Comparison of ENCODE assay signal across 16 cellular contexts in the genomic region with DNA sequence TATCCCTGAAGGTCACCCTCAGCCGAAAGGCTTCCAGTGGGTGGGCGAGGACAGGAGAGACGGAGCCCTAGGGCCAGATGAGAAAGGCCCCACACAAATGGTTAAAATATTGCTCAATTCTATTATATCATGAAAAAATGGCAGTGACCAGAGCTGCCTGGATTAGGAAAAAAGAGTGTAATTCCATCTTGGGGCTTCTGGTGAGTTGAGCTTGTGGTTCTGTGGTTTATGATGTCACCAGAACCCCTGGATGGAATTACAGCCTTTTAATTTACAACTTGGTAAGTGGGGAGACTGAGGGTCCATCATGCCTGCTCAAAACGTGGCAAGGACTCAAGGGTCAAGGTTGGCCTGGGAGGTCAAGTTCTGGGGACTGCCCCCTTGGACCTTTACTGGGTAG. TPM values are rescaled to one million over a fixed set of nuclear protein-coding genes. Genes with fewer than 3 reads are reported as not detected.
"Had no signal": no experiment of that assay in that cellular context is flagged by ENCODE, and none has a peak within 500 bp of the region (broad histone marks: within the 10 kb centered on the region; RNA-seq: fewer than 3 reads in every experiment).

No MANE protein-coding gene starts in this region.

- DNase-seq: activated CD4-positive, alpha-beta T cell treated with anti-CD3 and anti-CD28 coated beads for 48 hours; activated CD8-positive, alpha-beta T cell treated with anti-CD3 and anti-CD28 coated beads for 36 hours; activated gamma-delta T cell; activated T-cell treated with anti-CD3 and anti-CD28 coated beads, Interleukin-2, amount 50 U/mL, for 72 hours; anterior cingulate cortex; foreskin fibroblast; mesendoderm; stimulated activated CD4-positive, alpha-beta T cell treated with anti-CD3 and anti-CD28 coated beads, Interleukin-4, amount 100 ng/mL, for 24 hours; stimulated activated naive CD4-positive, alpha-beta T cell; substantia nigra; T-helper 17 cell had no signal

- H3K36me3 ChIP-seq: cardiac muscle cell, right atrium auricular region, tibial nerve, vagina had no signal

- H3K4me1 ChIP-seq: right atrium auricular region, tibial nerve, vagina had no signal

- H3K4me3 ChIP-seq: cardiac muscle cell, right atrium auricular region, skin epidermis, tibial nerve, vagina had no signal

- H3K27me3 ChIP-seq: cardiac muscle cell, right atrium auricular region, tibial nerve, vagina had no signal

- H3K9me3 ChIP-seq: right atrium auricular region, vagina had no signal

- H3K27ac ChIP-seq: cardiac muscle cell, right atrium auricular region, skin epidermis, tibial nerve, vagina had no signal

RNA-seq across cellular contexts. Expression of gene STC2, which starts 55.5 kb away (rescaled TPM):
- total RNA-seq: T-helper 17 cell had no signal
